ENCODE assay signal across 9 cellular contexts in genomic region chr15:80403712-80404056, GRCh38. TPM values are rescaled to one million over a fixed set of nuclear protein-coding genes. Genes with fewer than 3 reads are reported as not detected.
DNase-seq lines count a peak whose midpoint lies in the region; ATAC-seq, FAIRE-seq and TF ChIP-seq lines count a peak whose summit lies in the region.
"Had no signal": no experiment of that assay in that cellular context is flagged by ENCODE, and none has a peak within 500 bp of the region (broad histone marks: within the 10 kb centered on the region; RNA-seq: fewer than 3 reads in every experiment).

No MANE protein-coding gene starts in this region.

- in situ Hi-C loops in brain microvascular endothelial cell (cut with HindIII; ENCODE audit: low pct_ligation_motif_present, low sequenced_read_pairs): no loop called here

- DNase-seq in DMS79 treated with DMSO at 0.1 percent for 48 hours (lab: John Stamatoyannopoulos, UW) (peak; percentile 7), DMS79 (lab: John Stamatoyannopoulos, UW) (no peak), brain microvascular endothelial cell (no peak), kidney (peak; percentile 80), testis (no peak), HTR-8/SVneo (ENCODE audit: insufficient read length, low spot score) (no peak), GOT3 (lab: John Stamatoyannopoulos, UW) (no peak)

- FAIRE-seq in kidney (lab: Jason Lieb, UNC) (no peak), HTR-8/SVneo (lab: Jason Lieb, UNC) (no peak)

- 6% methylated on average over 3 to 22 of the region's 30 CpGs for WGBS in testis, 2 donors

- H3K9me3 ChIP-seq in kidney (ENCODE audit: control insufficient read depth in 1 of 2, low read length in 2 of 2) (no peaks in the 10 kb centered on the region), testis (no peaks in the 10 kb centered on the region)

- ATAC-seq in GM21717 (IDR thresholded peaks at IDR 0.05; ENCODE audit: unreplicated experiment): no peak

- H3K4me3 ChIP-seq in brain microvascular endothelial cell (ENCODE audit: low read depth, low read length) (peak overlapping the region; percentile 46), kidney (ENCODE audit: low read length in 2 of 2) (peak overlapping the region in 1 of 2 donors; percentile 47), testis (peak overlapping the region; percentile 61 to 68)

- H3K27me3 ChIP-seq in brain microvascular endothelial cell (replicated peaks): peaks cover 18% of the 10 kb centered on the region
- H3K27me3 ChIP-seq in testis: no peaks in the 10 kb centered on the region

- peaks cover 10 to 18% of the 10 kb centered on the region in 2 donors for H3K4me1 ChIP-seq in kidney (ENCODE audit: control insufficient read depth in 1 of 2, insufficient read depth in 1 of 2, low read depth in 1 of 2, low read length in 2 of 2)
- peaks cover 3% of the 10 kb centered on the region for H3K4me1 ChIP-seq in testis

- no peak overlapping the region for H3K27ac ChIP-seq in brain microvascular endothelial cell
- peak overlapping the region; percentile 63 to 90 for H3K27ac ChIP-seq in kidney (ENCODE audit: low read depth in 2 of 2, low read length in 2 of 2)
- peak overlapping the region; percentile 69 to 83 for H3K27ac ChIP-seq in testis
- H3K27ac ChIP-seq: C4-2B had no signal

- no peak for TF ChIP-seq CTCF in brain microvascular endothelial cell (IDR thresholded peaks at IDR 0.05; ENCODE audit: low read depth, low read length, missing control alignments)
- TF ChIP-seq CTCF in kidney (IDR thresholded peaks at IDR 0.05; ENCODE audit: borderline replicate concordance, extremely low read depth, insufficient read depth): no peak
- TF ChIP-seq CTCF in testis (IDR thresholded peaks at IDR 0.05): no peak

- H3K36me3 ChIP-seq in brain microvascular endothelial cell (replicated peaks) (no peaks in the 10 kb centered on the region), kidney (ENCODE audit: control insufficient read depth in 1 of 2, insufficient read depth in 2 of 2, low read length in 2 of 2) (no peaks in the 10 kb centered on the region), testis (ENCODE audit: low read depth, missing control alignments) (no peaks in the 10 kb centered on the region)

- H3K9ac ChIP-seq in kidney (ENCODE audit: low read length in 2 of 2): peak overlapping the region; percentile 37 to 59

- intact Hi-C loops in kidney (cut with DNase I): no loop called here
- intact Hi-C loops in testis (cut with DNase I; ENCODE audit: low total_unique reads): no loop called here

- no peak for TF ChIP-seq POLR2A in testis (IDR thresholded peaks at IDR 0.05)

RNA-seq across cellular contexts. Expression of gene ARNT2, which starts 0.5 kb away (rescaled TPM):
- 38.2 TPM for total RNA-seq in kidney
- polyA plus RNA-seq in kidney (ENCODE audit: insufficient read depth, low read depth, low replicate concordance): 12.2 TPM
- 10 to 100 TPM; 50.2 to 58.7 TPM for total RNA-seq in testis
- polyA plus RNA-seq in testis (ENCODE audit: insufficient read depth, low read depth, low replicate concordance): 34.3 TPM

Comparison
In these comparisons a context has a peak if more than half of its experiments do, and no peak if none do; other contexts are left out.
1. DNase-seq: peak in DMS79 treated with DMSO at 0.1 percent for 48 hours (single experiment) and kidney (single experiment); none in DMS79 (single experiment), brain microvascular endothelial cell (single experiment), testis (single experiment), HTR-8/SVneo (single experiment) and GOT3 (single experiment).